Comparison of ENCODE assay signal across 10 cellular contexts in genomic region chr2:134275058-134275862, GRCh38. TPM values are rescaled to one million over a fixed set of nuclear protein-coding genes. Genes with fewer than 3 reads are reported as not detected.
DNase-seq lines count a peak whose midpoint lies in the region; ATAC-seq and TF ChIP-seq lines count a peak whose summit lies in the region.
"Had no signal": no experiment of that assay in that cellular context is flagged by ENCODE, and none has a peak within 500 bp of the region (broad histone marks: within the 10 kb centered on the region; RNA-seq: fewer than 3 reads in every experiment).

No MANE protein-coding gene starts in this region.

- peaks cover 69% of the 10 kb centered on the region; the same call in 1 of the 2 replicates for H3K79me2 ChIP-seq in OCI-LY7 (ENCODE audit: insufficient read depth, low read depth, low read length)

- H3K4me3 ChIP-seq in GM08714 (ENCODE audit: low read length) (peak overlapping the region; percentile 40; the same call in 1 of the 2 replicates), OCI-LY7 (ENCODE audit: low read depth, low read length, poor library complexity, severe bottlenecking) (peak overlapping the region; percentile 60), upper lobe of right lung (no peak overlapping the region)
- H3K4me3 ChIP-seq: uterus had no signal

- POLR2A ChIA-PET in OCI-LY7 (lab: Charles Lee), result interaction anchor here (0.6 to 12.1 kb wide), 9 partner anchors 10 to 136 kb away, joined by 3 to 115 read pairs (median 6); partner anchors contain the start of gene MGAT5

- H3K4me2 ChIP-seq in OCI-LY7 (ENCODE audit: low read length), result peak overlapping the region; percentile 78

- H3K27ac ChIP-seq in OCI-LY7 (ENCODE audit: low read depth, low read length, poor library complexity, severe bottlenecking), result peak overlapping the region; percentile 94
- H3K27ac ChIP-seq in upper lobe of right lung, result no peak overlapping the region
- H3K27ac ChIP-seq: uterus had no signal

- DNase-seq in OCI-LY7 (ENCODE audit: low spot score) (peak; percentile 96), cerebellum (ENCODE audit: low spot score) (no peak), G401 (ENCODE audit: low spot score) (no peak), upper lobe of right lung (no peak)
- no peak for DNase-seq in stimulated activated CD4-positive, alpha-beta T cell treated with anti-CD3 and anti-CD28 coated beads, Interleukin-4, amount 100 ng/mL, for 24 hours
- DNase-seq: anterior cingulate cortex, uterus had no signal

- H3K4me1 ChIP-seq in OCI-LY7 (ENCODE audit: insufficient read depth, low read length, poor library complexity, severe bottlenecking) (peaks cover 95% of the 10 kb centered on the region), upper lobe of right lung (no peaks in the 10 kb centered on the region)
- H3K4me1 ChIP-seq: uterus had no signal

- CTCF ChIA-PET in OCI-LY7 (lab: Charles Lee; ENCODE audit: unreplicated experiment), result interaction anchor here (0.6 to 2.6 kb wide), 3 partner anchors 12 to 136 kb away, joined by 3 to 9 read pairs (median 5); no protein-coding TSS in a partner anchor

- no peaks in the 10 kb centered on the region for H4K20me1 ChIP-seq in OCI-LY7 (ENCODE audit: insufficient read depth, low read length)

- TF ChIP-seq CTCF in OCI-LY7 (conservative IDR thresholded peaks at IDR 0.05; ENCODE audit: low read length) (no peak), upper lobe of right lung (IDR thresholded peaks at IDR 0.05) (no peak)

- no peaks in the 10 kb centered on the region for H3K9me2 ChIP-seq in OCI-LY7 (ENCODE audit: insufficient read depth, low read length)

- ATAC-seq in GM19395 (IDR thresholded peaks at IDR 0.05; ENCODE audit: unreplicated experiment), result peak; percentile 77
- ATAC-seq in HG02970 (IDR thresholded peaks at IDR 0.05; ENCODE audit: low FRiP score, unreplicated experiment), result peak; percentile 72
- ATAC-seq in upper lobe of right lung, result no peak

- no peak overlapping the region for H2AFZ ChIP-seq in OCI-LY7 (ENCODE audit: low read length)

- BruUV-seq in OCI-LY7 (replicated peaks; lab: Mats Ljungman, UMichigan), result no TSS peak

- in situ Hi-C loops in G401 (cut with HindIII; ENCODE audit: low sequenced_read_pairs), result no loop called here

- no peaks in the 10 kb centered on the region for H3K9me3 ChIP-seq in OCI-LY7 (ENCODE audit: low read length)
- H3K9me3 ChIP-seq in upper lobe of right lung, result no peaks in the 10 kb centered on the region
- H3K9me3 ChIP-seq: uterus had no signal

- H3K27me3 ChIP-seq in upper lobe of right lung, result no peaks in the 10 kb centered on the region
- H3K27me3 ChIP-seq: uterus had no signal

- intact Hi-C loops in OCI-LY7 (cut with micrococcal nuclease; ENCODE audit: unreplicated experiment), result loop anchor here (1.0 kb wide), 2 partner anchors 15 to 136 kb away; no protein-coding TSS in a partner anchor
- intact Hi-C loops in upper lobe of right lung (cut with DNase I), result no loop called here

- H3K36me3 ChIP-seq in OCI-LY7 (ENCODE audit: insufficient read depth, low read length), result peaks cover 46% of the 10 kb centered on the region
- peaks cover 8% of the 10 kb centered on the region for H3K36me3 ChIP-seq in upper lobe of right lung
- H3K36me3 ChIP-seq: uterus had no signal

RNA-seq across cellular contexts. Expression of gene MGAT5, which starts 21.4 kb away (rescaled TPM):
- 39.1 and 60.8 TPM in 2 replicates for total RNA-seq in OCI-LY7 (2014; rRNA removed; shearing (Covaris generic))
- total RNA-seq in OCI-LY7 (2022) (58.4 and 68.0 TPM in 2 replicates), cerebellum (62.4 TPM), upper lobe of right lung (54.4 TPM)
- total RNA-seq in G401 (2014; rRNA removed; shearing (Covaris generic)), result 0.07 and 0.31 TPM in 2 replicates

Comparison
In these comparisons a context has a peak if more than half of its experiments do, and no peak if none do; other contexts are left out.
1. RNA of gene MGAT5, which starts 21.4 kb away (total RNA-seq): 39.1 to 68.0 TPM in OCI-LY7, 62.4 TPM in cerebellum (single experiment) and 54.4 TPM in upper lobe of right lung (single experiment); 0.07 to 0.31 TPM in G401; every median in the first group is over 10 times any median in the second.